2 cellular contexts compared by ENCODE assay signal in the genomic region with DNA sequence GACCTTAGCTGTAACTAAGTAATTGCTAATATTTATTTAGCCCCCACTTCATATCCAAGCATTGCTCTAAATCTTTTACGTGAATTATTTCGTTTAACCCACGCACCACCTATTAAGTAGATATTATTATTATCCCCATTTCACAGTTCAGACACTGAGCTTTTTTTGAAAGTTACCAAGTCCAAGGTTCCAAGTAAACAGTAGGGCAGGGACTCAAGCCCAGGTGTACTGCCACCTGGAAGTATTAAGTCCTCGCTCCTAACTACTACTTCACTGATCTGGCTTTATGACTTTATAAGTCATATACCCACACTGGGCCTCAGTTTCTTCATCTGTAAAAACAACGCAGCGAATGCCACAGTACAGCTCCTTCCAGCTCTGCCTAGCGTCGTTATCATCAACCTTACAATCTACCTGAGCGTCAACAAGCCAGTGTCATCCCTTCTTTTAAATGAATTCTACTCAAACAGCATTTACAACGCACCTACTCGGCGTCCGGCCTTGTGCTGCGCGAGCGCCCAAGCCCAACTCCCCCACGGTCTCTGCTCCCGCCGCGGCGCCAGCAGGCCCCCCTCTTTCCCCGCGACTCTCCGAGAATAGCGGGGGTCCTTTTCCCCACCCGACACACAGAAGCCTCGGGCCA.
TF ChIP-seq lines count a peak whose summit lies in the region.

No MANE protein-coding gene starts in this region.

TF ChIP-seq in HEK293, 187 proteins besides CTCF, POLR2A, EP300 and RAD21 (continued from another document):
- TF ChIP-seq ZNF501 (tag by site-specific recombination; IDR thresholded peaks at IDR 0.05) = 0 out of 2 replicates have a peak, but pooled peaks have one; percentile 48
- TF ChIP-seq ZXDB (tag by site-specific recombination; IDR thresholded peaks at IDR 0.05) = no peak
- TF ChIP-seq ZNF366 (tag by site-specific recombination; conservative IDR thresholded peaks at IDR 0.05) = 0 out of 2 replicates have a peak, but pooled peaks have one; percentile 11
- 0 out of 2 replicates have a peak, but pooled peaks have one; percentile 65 for TF ChIP-seq ZFP37 (tag by site-specific recombination; IDR thresholded peaks at IDR 0.05)
TF ChIP-seq in HEK293: peak in this region for 4.

TF ChIP-seq in K562, 482 proteins besides CTCF, POLR2A, EP300 and RAD21 (continued from another document and continues in another):
- TF ChIP-seq, protein P1, sequence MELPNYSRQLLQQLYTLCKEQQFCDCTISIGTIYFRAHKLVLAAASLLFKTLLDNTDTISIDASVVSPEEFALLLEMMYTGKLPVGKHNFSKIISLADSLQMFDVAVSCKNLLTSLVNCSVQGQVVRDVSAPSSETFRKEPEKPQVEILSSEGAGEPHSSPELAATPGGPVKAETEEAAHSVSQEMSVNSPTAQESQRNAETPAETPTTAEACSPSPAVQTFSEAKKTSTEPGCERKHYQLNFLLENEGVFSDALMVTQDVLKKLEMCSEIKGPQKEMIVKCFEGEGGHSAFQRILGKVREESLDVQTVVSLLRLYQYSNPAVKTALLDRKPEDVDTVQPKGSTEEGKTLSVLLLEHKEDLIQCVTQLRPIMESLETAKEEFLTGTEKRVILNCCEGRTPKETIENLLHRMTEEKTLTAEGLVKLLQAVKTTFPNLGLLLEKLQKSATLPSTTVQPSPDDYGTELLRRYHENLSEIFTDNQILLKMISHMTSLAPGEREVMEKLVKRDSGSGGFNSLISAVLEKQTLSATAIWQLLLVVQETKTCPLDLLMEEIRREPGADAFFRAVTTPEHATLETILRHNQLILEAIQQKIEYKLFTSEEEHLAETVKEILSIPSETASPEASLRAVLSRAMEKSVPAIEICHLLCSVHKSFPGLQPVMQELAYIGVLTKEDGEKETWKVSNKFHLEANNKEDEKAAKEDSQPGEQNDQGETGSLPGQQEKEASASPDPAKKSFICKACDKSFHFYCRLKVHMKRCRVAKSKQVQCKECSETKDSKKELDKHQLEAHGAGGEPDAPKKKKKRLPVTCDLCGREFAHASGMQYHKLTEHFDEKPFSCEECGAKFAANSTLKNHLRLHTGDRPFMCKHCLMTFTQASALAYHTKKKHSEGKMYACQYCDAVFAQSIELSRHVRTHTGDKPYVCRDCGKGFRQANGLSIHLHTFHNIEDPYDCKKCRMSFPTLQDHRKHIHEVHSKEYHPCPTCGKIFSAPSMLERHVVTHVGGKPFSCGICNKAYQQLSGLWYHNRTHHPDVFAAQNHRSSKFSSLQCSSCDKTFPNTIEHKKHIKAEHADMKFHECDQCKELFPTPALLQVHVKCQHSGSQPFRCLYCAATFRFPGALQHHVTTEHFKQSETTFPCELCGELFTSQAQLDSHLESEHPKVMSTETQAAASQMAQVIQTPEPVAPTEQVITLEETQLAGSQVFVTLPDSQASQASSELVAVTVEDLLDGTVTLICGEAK (IDR thresholded peaks at IDR 0.05) = no peak
- TF ChIP-seq, protein P1 (CRISPR knock-in tag; IDR thresholded peaks at IDR 0.05) = no peak
- TF ChIP-seq IFI16 (CRISPR knock-in tag; IDR thresholded peaks at IDR 0.05) = no peak
- no peak for TF ChIP-seq NUFIP1 (IDR thresholded peaks at IDR 0.05; ENCODE audit: partially characterized antibody)
- no peak for TF ChIP-seq CEBPB (tag; IDR thresholded peaks at IDR 0.05)
- TF ChIP-seq SMARCC2 (IDR thresholded peaks at IDR 0.05; ENCODE audit: low read depth) = peak; percentile 74; the same call in 1 of the 2 replicates
- no peak for TF ChIP-seq SNIP1 (IDR thresholded peaks at IDR 0.05; ENCODE audit: low read depth)
- TF ChIP-seq COPS2 (conservative IDR thresholded peaks at IDR 0.05) = no peak
- TF ChIP-seq ZNF274 (IDR thresholded peaks at IDR 0.05; ENCODE audit: borderline replicate concordance, low read depth, low read length) = no peak
- no peak for TF ChIP-seq MECOM (CRISPR knock-in tag; IDR thresholded peaks at IDR 0.05)
- no peak for TF ChIP-seq KLF16 (IDR thresholded peaks at IDR 0.05)
- TF ChIP-seq, protein P2, sequence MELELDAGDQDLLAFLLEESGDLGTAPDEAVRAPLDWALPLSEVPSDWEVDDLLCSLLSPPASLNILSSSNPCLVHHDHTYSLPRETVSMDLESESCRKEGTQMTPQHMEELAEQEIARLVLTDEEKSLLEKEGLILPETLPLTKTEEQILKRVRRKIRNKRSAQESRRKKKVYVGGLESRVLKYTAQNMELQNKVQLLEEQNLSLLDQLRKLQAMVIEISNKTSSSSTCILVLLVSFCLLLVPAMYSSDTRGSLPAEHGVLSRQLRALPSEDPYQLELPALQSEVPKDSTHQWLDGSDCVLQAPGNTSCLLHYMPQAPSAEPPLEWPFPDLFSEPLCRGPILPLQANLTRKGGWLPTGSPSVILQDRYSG (tag; conservative IDR thresholded peaks at IDR 0.05; ENCODE audit: low read depth) = no peak
- TF ChIP-seq ATF1 (CRISPR knock-in tag; IDR thresholded peaks at IDR 0.05) = no peak
- no peak for TF ChIP-seq ATF1 (tag; IDR thresholded peaks at IDR 0.05)
- TF ChIP-seq, protein P3, sequence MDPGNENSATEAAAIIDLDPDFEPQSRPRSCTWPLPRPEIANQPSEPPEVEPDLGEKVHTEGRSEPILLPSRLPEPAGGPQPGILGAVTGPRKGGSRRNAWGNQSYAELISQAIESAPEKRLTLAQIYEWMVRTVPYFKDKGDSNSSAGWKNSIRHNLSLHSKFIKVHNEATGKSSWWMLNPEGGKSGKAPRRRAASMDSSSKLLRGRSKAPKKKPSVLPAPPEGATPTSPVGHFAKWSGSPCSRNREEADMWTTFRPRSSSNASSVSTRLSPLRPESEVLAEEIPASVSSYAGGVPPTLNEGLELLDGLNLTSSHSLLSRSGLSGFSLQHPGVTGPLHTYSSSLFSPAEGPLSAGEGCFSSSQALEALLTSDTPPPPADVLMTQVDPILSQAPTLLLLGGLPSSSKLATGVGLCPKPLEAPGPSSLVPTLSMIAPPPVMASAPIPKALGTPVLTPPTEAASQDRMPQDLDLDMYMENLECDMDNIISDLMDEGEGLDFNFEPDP (CRISPR knock-in tag; IDR thresholded peaks at IDR 0.05) = no peak
- TF ChIP-seq HMGN3 (IDR thresholded peaks at IDR 0.05; ENCODE audit: borderline replicate concordance, extremely low read depth, insufficient read length, low read depth, low read length) = no peak
- no peak for TF ChIP-seq ZNF253 (CRISPR knock-in tag; conservative IDR thresholded peaks at IDR 0.05)
- TF ChIP-seq RFX5 (IDR thresholded peaks at IDR 0.05; ENCODE audit: low read depth, low read length) = no peak
- TF ChIP-seq, protein P4, sequence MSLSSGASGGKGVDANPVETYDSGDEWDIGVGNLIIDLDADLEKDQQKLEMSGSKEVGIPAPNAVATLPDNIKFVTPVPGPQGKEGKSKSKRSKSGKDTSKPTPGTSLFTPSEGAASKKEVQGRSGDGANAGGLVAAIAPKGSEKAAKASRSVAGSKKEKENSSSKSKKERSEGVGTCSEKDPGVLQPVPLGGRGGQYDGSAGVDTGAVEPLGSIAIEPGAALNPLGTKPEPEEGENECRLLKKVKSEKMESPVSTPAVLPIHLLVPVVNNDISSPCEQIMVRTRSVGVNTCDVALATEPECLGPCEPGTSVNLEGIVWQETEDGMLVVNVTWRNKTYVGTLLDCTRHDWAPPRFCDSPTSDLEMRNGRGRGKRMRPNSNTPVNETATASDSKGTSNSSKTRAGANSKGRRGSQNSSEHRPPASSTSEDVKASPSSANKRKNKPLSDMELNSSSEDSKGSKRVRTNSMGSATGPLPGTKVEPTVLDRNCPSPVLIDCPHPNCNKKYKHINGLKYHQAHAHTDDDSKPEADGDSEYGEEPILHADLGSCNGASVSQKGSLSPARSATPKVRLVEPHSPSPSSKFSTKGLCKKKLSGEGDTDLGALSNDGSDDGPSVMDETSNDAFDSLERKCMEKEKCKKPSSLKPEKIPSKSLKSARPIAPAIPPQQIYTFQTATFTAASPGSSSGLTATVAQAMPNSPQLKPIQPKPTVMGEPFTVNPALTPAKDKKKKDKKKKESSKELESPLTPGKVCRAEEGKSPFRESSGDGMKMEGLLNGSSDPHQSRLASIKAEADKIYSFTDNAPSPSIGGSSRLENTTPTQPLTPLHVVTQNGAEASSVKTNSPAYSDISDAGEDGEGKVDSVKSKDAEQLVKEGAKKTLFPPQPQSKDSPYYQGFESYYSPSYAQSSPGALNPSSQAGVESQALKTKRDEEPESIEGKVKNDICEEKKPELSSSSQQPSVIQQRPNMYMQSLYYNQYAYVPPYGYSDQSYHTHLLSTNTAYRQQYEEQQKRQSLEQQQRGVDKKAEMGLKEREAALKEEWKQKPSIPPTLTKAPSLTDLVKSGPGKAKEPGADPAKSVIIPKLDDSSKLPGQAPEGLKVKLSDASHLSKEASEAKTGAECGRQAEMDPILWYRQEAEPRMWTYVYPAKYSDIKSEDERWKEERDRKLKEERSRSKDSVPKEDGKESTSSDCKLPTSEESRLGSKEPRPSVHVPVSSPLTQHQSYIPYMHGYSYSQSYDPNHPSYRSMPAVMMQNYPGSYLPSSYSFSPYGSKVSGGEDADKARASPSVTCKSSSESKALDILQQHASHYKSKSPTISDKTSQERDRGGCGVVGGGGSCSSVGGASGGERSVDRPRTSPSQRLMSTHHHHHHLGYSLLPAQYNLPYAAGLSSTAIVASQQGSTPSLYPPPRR (CRISPR knock-in tag; IDR thresholded peaks at IDR 0.05; ENCODE audit: borderline replicate concordance) = 0 out of 2 replicates have a peak, but pooled peaks have one; percentile 15
- 0 out of 4 replicates have a peak, but pooled peaks of 1 of the 2 experiments have one; percentile 14 for TF ChIP-seq SIN3A (IDR thresholded peaks at IDR 0.05; ENCODE audit: borderline replicate concordance in 2 of 2, control insufficient read depth in 1 of 2, low read depth in 2 of 2, low read length in 2 of 2)
- TF ChIP-seq ZNF24 (IDR thresholded peaks at IDR 0.05) = no peak
- TF ChIP-seq, protein P5, sequence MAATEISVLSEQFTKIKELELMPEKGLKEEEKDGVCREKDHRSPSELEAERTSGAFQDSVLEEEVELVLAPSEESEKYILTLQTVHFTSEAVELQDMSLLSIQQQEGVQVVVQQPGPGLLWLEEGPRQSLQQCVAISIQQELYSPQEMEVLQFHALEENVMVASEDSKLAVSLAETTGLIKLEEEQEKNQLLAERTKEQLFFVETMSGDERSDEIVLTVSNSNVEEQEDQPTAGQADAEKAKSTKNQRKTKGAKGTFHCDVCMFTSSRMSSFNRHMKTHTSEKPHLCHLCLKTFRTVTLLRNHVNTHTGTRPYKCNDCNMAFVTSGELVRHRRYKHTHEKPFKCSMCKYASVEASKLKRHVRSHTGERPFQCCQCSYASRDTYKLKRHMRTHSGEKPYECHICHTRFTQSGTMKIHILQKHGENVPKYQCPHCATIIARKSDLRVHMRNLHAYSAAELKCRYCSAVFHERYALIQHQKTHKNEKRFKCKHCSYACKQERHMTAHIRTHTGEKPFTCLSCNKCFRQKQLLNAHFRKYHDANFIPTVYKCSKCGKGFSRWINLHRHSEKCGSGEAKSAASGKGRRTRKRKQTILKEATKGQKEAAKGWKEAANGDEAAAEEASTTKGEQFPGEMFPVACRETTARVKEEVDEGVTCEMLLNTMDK (IDR thresholded peaks at IDR 0.05; ENCODE audit: borderline replicate concordance, insufficient read depth, low read depth, low read length, poor library complexity, severe bottlenecking) = no peak
- no peak for TF ChIP-seq ZBTB49 (CRISPR knock-in tag; IDR thresholded peaks at IDR 0.05; ENCODE audit: borderline replicate concordance)
- no peak for TF ChIP-seq JUND (IDR thresholded peaks at IDR 0.05; ENCODE audit: borderline replicate concordance, low read depth, low read length)
- peak; percentile 9; the same call in 1 of the 3 replicates for TF ChIP-seq JUND (tag; IDR thresholded peaks at IDR 0.05; ENCODE audit: borderline replicate concordance, low read depth, low read length)
- TF ChIP-seq LEF1 (IDR thresholded peaks at IDR 0.05) = no peak
- peak; percentile 54; the same call in 1 of the 2 replicates for TF ChIP-seq BRD4 (IDR thresholded peaks at IDR 0.05)
- TF ChIP-seq, protein P6, sequence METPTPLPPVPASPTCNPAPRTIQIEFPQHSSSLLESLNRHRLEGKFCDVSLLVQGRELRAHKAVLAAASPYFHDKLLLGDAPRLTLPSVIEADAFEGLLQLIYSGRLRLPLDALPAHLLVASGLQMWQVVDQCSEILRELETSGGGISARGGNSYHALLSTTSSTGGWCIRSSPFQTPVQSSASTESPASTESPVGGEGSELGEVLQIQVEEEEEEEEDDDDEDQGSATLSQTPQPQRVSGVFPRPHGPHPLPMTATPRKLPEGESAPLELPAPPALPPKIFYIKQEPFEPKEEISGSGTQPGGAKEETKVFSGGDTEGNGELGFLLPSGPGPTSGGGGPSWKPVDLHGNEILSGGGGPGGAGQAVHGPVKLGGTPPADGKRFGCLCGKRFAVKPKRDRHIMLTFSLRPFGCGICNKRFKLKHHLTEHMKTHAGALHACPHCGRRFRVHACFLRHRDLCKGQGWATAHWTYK (CRISPR knock-in tag; IDR thresholded peaks at IDR 0.05) = no peak
- TF ChIP-seq ZFX (CRISPR knock-in tag; IDR thresholded peaks at IDR 0.05) = peak; percentile 73
